In the genomic region with DNA sequence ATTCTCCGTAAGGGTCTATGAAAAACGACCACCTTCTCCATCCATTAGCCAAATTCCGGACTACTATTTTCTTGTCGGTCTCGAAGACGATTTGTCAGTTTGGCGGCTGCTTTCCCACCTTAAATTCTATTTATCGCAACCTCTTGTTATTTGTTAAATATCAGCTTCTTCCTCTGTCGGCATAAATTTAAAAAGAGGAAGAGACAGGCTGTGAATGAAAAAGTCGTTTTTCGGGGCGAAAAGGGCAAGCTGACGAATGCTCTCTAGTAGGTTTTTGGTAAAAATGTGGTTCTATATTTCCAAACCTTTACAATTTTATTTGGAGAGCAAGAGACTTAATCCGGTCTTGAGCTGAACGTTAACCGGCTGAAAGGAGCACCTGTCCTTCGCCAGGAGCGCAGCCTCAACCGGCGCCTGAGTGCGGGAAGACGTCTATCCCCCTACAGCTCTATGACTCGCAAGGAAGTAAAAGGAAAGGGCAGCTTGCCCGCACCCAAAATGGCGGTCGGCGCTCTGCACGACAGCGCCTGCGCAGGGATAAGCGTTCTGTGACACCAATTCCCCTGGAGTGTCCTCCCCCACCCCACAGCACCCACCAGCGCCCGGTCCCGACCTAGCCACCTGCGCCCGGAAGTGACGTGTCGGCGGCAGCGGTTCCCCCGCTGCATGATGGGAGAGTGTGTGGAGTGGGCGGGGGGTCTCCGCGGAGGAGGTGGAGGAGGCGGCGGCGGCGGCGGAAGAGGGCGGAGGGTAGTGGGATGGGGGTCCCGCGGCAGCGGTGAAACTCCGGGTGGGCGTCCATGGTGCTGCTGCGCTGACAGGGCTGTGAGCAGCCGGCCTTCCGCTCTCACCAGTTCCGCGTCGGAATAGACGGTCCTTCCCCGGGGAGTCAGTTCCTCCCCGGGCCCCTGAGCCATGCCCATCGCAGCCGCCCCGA, we compare ENCODE assay signal across 1 cellular context.
TF ChIP-seq lines count a peak whose summit lies in the region.

A gene with protein sequence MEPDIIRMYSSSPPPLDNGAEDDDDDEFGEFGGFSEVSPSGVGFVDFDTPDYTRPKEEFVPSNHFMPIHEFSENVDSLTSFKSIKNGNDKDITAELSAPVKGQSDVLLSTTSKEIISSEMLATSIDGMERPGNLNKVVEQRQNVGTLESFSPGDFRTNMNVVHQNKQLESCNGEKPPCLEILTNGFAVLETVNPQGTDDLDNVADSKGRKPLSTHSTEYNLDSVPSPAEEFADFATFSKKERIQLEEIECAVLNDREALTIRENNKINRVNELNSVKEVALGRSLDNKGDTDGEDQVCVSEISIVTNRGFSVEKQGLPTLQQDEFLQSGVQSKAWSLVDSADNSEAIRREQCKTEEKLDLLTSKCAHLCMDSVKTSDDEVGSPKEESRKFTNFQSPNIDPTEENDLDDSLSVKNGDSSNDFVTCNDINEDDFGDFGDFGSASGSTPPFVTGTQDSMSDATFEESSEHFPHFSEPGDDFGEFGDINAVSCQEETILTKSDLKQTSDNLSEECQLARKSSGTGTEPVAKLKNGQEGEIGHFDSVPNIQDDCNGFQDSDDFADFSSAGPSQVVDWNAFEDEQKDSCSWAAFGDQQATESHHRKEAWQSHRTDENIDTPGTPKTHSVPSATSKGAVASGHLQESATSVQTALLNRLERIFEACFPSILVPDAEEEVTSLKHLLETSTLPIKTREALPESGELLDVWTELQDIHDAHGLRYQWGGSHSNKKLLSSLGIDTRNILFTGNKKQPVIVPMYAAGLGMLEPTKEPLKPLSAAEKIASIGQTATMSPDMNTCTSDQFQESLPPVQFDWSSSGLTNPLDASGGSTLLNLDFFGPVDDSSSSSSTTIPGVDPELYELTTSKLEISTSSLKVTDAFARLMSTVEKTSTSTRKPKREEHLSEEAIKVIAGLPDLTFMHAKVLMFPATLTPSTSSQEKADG (plus strand): TSS at position 662 of the 937 bp plus-strand sequence. CDS start 27,147 bp downstream, outside the sequence.

TF ChIP-seq in endothelial cell of umbilical vein, 7 proteins besides CTCF, POLR2A, EP300 and RAD21 (continued from another document):
- TF ChIP-seq MYC (IDR thresholded peaks at IDR 0.05; ENCODE audit: low read depth, low read length) (peak; percentile 16), MAX (IDR thresholded peaks at IDR 0.05; ENCODE audit: insufficient read depth, insufficient read length) (no peak)
